ENCODE assay signal across 20 cellular contexts in genomic region chr2:18585526-18585925, GRCh38. TPM values are rescaled to one million over a fixed set of nuclear protein-coding genes. Genes with fewer than 3 reads are reported as not detected.
A peak's percentile ranks its signal among the peaks of the same experiment; 100 is the strongest.
DNase-seq lines count a peak whose midpoint lies in the region; ATAC-seq, FAIRE-seq and TF ChIP-seq lines count a peak whose summit lies in the region.
"Had no signal": no experiment of that assay in that cellular context is flagged by ENCODE, and none has a peak within 500 bp of the region (broad histone marks: within the 10 kb centered on the region; RNA-seq: fewer than 3 reads in every experiment).

No MANE protein-coding gene starts in this region.

- peaks cover 4% of the 10 kb centered on the region for H3K9me3 Mint-ChIP-seq in astrocyte (ENCODE audit: unreplicated experiment)
- H3K9me3 Mint-ChIP-seq in WTC11, result peaks cover 8% of the 10 kb centered on the region

- H3K4me1 Mint-ChIP-seq in astrocyte (ENCODE audit: low read depth, unreplicated experiment) (no peaks in the 10 kb centered on the region), WTC11 (no peaks in the 10 kb centered on the region)
- H3K4me1 Mint-ChIP-seq: IgD-negative memory B cell had no signal

- H2AFZ ChIP-seq in GM23248, result no peak overlapping the region
- H2AFZ ChIP-seq in astrocyte (ENCODE audit: low read depth, low read length), result no peak overlapping the region

- no peak overlapping the region for H3K27ac Mint-ChIP-seq in astrocyte (ENCODE audit: unreplicated experiment)
- H3K27ac Mint-ChIP-seq in WTC11, result no peak overlapping the region
- H3K27ac Mint-ChIP-seq: CD8-positive, alpha-beta T cell; IgD-negative memory B cell had no signal

- WGBS in GM23248 (ENCODE audit: low coverage in 1 of 2, low lambda C conversion rate in 2 of 2, missing lambda C conversion rate in 2 of 2), 2 experiments, result 50 to 54% methylated on average over 3 of the region's 3 CpGs

- H3K27me3 Mint-ChIP-seq in astrocyte (ENCODE audit: low read depth, unreplicated experiment) (no peaks in the 10 kb centered on the region), WTC11 (ENCODE audit: low read depth) (no peaks in the 10 kb centered on the region; the same call in 1 of the 2 replicates)
- H3K27me3 Mint-ChIP-seq: IgD-negative memory B cell had no signal

- H3K4me3 ChIP-seq in GM23248 (no peak overlapping the region), astrocyte (ENCODE audit: insufficient read depth, low read depth, low read length) (no peak overlapping the region)
- H3K4me3 ChIP-seq: SJSA1 had no signal

- H3K9ac ChIP-seq in GM23248 (no peak overlapping the region), astrocyte (ENCODE audit: low read length) (no peak overlapping the region)

- H4K20me1 ChIP-seq in GM23248 (ENCODE audit: insufficient read depth) (no peaks in the 10 kb centered on the region), astrocyte (ENCODE audit: insufficient read depth, low read length) (no peaks in the 10 kb centered on the region)

- POLR2A ChIA-PET in HEK293T (lab: Yijun Ruan, JAX) (no interaction called here), WTC11 (lab: Charles Lee) (no interaction called here)

- no peaks in the 10 kb centered on the region for H3K79me2 ChIP-seq in GM23248 (ENCODE audit: insufficient read depth)
- H3K79me2 ChIP-seq in astrocyte (ENCODE audit: insufficient read depth, low read length), result no peaks in the 10 kb centered on the region

- no peak for TF ChIP-seq CTCF in astrocyte (IDR thresholded peaks at IDR 0.05; ENCODE audit: insufficient read depth, low read depth, low read length)
- no peak for TF ChIP-seq CTCF in foreskin keratinocyte (conservative IDR thresholded peaks at IDR 0.05)
- TF ChIP-seq CTCF in WTC11 (IDR thresholded peaks at IDR 0.05), result no peak

- in situ Hi-C loops in GM23248 (cut with MboI), result no loop called here

- no peaks in the 10 kb centered on the region for H3K36me3 ChIP-seq in GM23248 (ENCODE audit: low read depth)
- no peaks in the 10 kb centered on the region for H3K36me3 ChIP-seq in astrocyte (ENCODE audit: insufficient read depth, low read length)
- H3K36me3 ChIP-seq: SJSA1 had no signal

- CTCF ChIA-PET in HEK293T (lab: Yijun Ruan, JAX), result no interaction called here
- CTCF ChIA-PET in WTC11 (lab: Charles Lee), result no interaction called here

- no peaks in the 10 kb centered on the region for H3F3A ChIP-seq in GM23248 (ENCODE audit: insufficient read depth)

- H3K9me2 ChIP-seq in GM23248 (ENCODE audit: insufficient read depth), result no peaks in the 10 kb centered on the region

- peaks cover 15% of the 10 kb centered on the region for H3K4me1 ChIP-seq in GM23248 (ENCODE audit: insufficient read depth)
- H3K4me1 ChIP-seq in astrocyte (ENCODE audit: insufficient read depth, low read length), result no peaks in the 10 kb centered on the region
- H3K4me1 ChIP-seq in foreskin keratinocyte, result peaks cover 25% of the 10 kb centered on the region
- H3K4me1 ChIP-seq: SJSA1 had no signal

- H3K27me3 ChIP-seq in GM23248 (replicated peaks; ENCODE audit: insufficient read depth), result no peaks in the 10 kb centered on the region
- H3K27me3 ChIP-seq in astrocyte (ENCODE audit: insufficient read depth, low read length), result no peaks in the 10 kb centered on the region
- no peaks in the 10 kb centered on the region for H3K27me3 ChIP-seq in foreskin keratinocyte
- H3K27me3 ChIP-seq: SJSA1 had no signal

- H3K4me2 ChIP-seq in GM23248 (ENCODE audit: unreplicated experiment) (no peak overlapping the region), astrocyte (ENCODE audit: low read length) (no peak overlapping the region)

- no peaks in the 10 kb centered on the region for H3K36me3 Mint-ChIP-seq in astrocyte (ENCODE audit: low read depth, unreplicated experiment)
- H3K36me3 Mint-ChIP-seq in WTC11, result no peaks in the 10 kb centered on the region

- H3K9me3 ChIP-seq in GM23248 (ENCODE audit: low read depth) (no peaks in the 10 kb centered on the region), astrocyte (ENCODE audit: insufficient read depth, low read depth, low read length) (no peaks in the 10 kb centered on the region)
- H3K9me3 ChIP-seq: SJSA1 had no signal

- no peak overlapping the region for H3K4me3 Mint-ChIP-seq in astrocyte (ENCODE audit: unreplicated experiment)
- no peak overlapping the region for H3K4me3 Mint-ChIP-seq in WTC11
- H3K4me3 Mint-ChIP-seq: CD8-positive, alpha-beta T cell; IgD-negative memory B cell had no signal

- ATAC-seq in foreskin keratinocyte, result peak; percentile 79
- no peak for ATAC-seq in WTC11
- ATAC-seq: CD8-positive, alpha-beta T cell had no signal

- H3K27ac ChIP-seq in GM23248 (no peak overlapping the region), astrocyte (ENCODE audit: low read depth, low read length) (no peak overlapping the region), foreskin keratinocyte (no peak overlapping the region)
- H3K27ac ChIP-seq: SJSA1 had no signal

- DNase-seq in AG08396 (ENCODE audit: low spot score), result peak; percentile 20
- DNase-seq in GM23248, result peak; percentile 35
- peak; percentile 6 for DNase-seq in astrocyte (ENCODE audit: low read depth)
- peak; percentile 32 to 74 for DNase-seq in foreskin keratinocyte
- no peak for DNase-seq in HEK293T (ENCODE audit: extremely low spot score)
- no peak for DNase-seq in WTC11 (ENCODE audit: low spot score)
- no peak for DNase-seq in activated gamma-delta T cell treated with Interleukin-2 at 50 U/mL for 16 hours
- no peak for DNase-seq in NCI-H2107 treated with DMSO at 0.1 percent for 48 hours (lab: John Stamatoyannopoulos, UW; ENCODE audit: unreplicated experiment)
- DNase-seq: CD8-positive, alpha-beta T cell; DND-41; NCI-H1436 treated with DMSO at 0.1 percent for 48 hours; NCI-H2081 treated with DMSO at 0.1 percent for 48 hours; NCI-H226; NCI-H526 treated with DMSO at 0.1 percent for 48 hours; RPMI8226 had no signal

- peak; percentile 65 for FAIRE-seq in astrocyte (lab: Jason Lieb, UNC)
- FAIRE-seq: H54 had no signal

TF ChIP-seq in HEK293T, 16 proteins besides CTCF, POLR2A, EP300 and RAD21:
- no peak for TF ChIP-seq SP1 (IDR thresholded peaks at IDR 0.05)
- TF ChIP-seq TARDBP (IDR thresholded peaks at IDR 0.05), result no peak
- TF ChIP-seq FOXM1 (IDR thresholded peaks at IDR 0.05; ENCODE audit: borderline replicate concordance), result no peak
- TF ChIP-seq BHLHE40 (IDR thresholded peaks at IDR 0.05; ENCODE audit: borderline replicate concordance), result no peak
- TF ChIP-seq L3MBTL2 (conservative IDR thresholded peaks at IDR 0.05), result no peak
- TF ChIP-seq FOXA1 (IDR thresholded peaks at IDR 0.05), result no peak
- TF ChIP-seq ARNT (IDR thresholded peaks at IDR 0.05), result no peak
- no peak for TF ChIP-seq LEF1 (IDR thresholded peaks at IDR 0.05; ENCODE audit: borderline replicate concordance)
- no peak for TF ChIP-seq HDGF (IDR thresholded peaks at IDR 0.05; ENCODE audit: borderline replicate concordance)
- no peak for TF ChIP-seq FOXK2 (IDR thresholded peaks at IDR 0.05)
- TF ChIP-seq NFRKB (IDR thresholded peaks at IDR 0.05), result no peak
- TF ChIP-seq, protein P1, sequence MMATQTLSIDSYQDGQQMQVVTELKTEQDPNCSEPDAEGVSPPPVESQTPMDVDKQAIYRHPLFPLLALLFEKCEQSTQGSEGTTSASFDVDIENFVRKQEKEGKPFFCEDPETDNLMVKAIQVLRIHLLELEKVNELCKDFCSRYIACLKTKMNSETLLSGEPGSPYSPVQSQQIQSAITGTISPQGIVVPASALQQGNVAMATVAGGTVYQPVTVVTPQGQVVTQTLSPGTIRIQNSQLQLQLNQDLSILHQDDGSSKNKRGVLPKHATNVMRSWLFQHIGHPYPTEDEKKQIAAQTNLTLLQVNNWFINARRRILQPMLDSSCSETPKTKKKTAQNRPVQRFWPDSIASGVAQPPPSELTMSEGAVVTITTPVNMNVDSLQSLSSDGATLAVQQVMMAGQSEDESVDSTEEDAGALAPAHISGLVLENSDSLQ (IDR thresholded peaks at IDR 0.05), result no peak
- no peak for TF ChIP-seq CTBP1 (IDR thresholded peaks at IDR 0.05; ENCODE audit: borderline replicate concordance)
TF ChIP-seq in HEK293T: peak in this region for 0.

TF ChIP-seq in WTC11, 78 proteins besides CTCF, POLR2A, EP300 and RAD21 (continues in another document):
- TF ChIP-seq TEAD4 (CRISPR knock-in tag; IDR thresholded peaks at IDR 0.05), result no peak
- TF ChIP-seq ZNF396 (CRISPR knock-in tag; IDR thresholded peaks at IDR 0.05; ENCODE audit: borderline replicate concordance), result no peak
- no peak for TF ChIP-seq ERG (CRISPR knock-in tag; IDR thresholded peaks at IDR 0.05)
- TF ChIP-seq CREB1 (CRISPR knock-in tag; IDR thresholded peaks at IDR 0.05), result no peak

RNA-seq across cellular contexts. Expression of gene NT5C1B, which starts 3.8 kb away (rescaled TPM):
- total RNA-seq in GM23248 (2014; rRNA removed; shearing (Covaris generic)), result not detected in 2 replicates
- 0.88 and 1.4 TPM in 2 replicates for polyA plus RNA-seq in GM23248 (2016; fragmentation: Nextera tagmentation; extraction: Ambion mirVana)
- not detected in 2 replicates for total RNA-seq in astrocyte
- total RNA-seq in foreskin keratinocyte, result not detected in 2 replicates
- not detected in 2 replicates for polyA plus RNA-seq in foreskin keratinocyte
- not detected in 3 replicates for total RNA-seq in WTC11 (2021)
- total RNA-seq: A172; CD8-positive, alpha-beta T cell; OCI-LY7; SJSA1 had no signal

RNA-seq across cellular contexts. Expression of gene RDH14, which starts 25.1 kb away (rescaled TPM):
- total RNA-seq in GM23248 (2014; rRNA removed; shearing (Covaris generic)), result 25.2 and 29.8 TPM in 2 replicates
- polyA plus RNA-seq in GM23248 (2016; fragmentation: Nextera tagmentation; extraction: Ambion mirVana), result 31.3 and 32.5 TPM in 2 replicates
- total RNA-seq in astrocyte, result 16.0 and 18.8 TPM in 2 replicates
- 29.1 and 32.8 TPM in 2 replicates for total RNA-seq in foreskin keratinocyte
- polyA plus RNA-seq in foreskin keratinocyte, result 21.2 and 26.3 TPM in 2 replicates
- total RNA-seq in WTC11 (2021), result 20.6 to 22.4 TPM (median 20.9 TPM) in 3 replicates

Comparison
In these comparisons a context has a peak if more than half of its experiments do, and no peak if none do; other contexts are left out.
1. DNase-seq: peak in AG08396 (single experiment), GM23248 (single experiment), astrocyte (single experiment) and foreskin keratinocyte (2 of 2); none in HEK293T (single experiment), WTC11 (single experiment), activated gamma-delta T cell treated with Interleukin-2 at 50 U/mL for 16 hours (single experiment) and NCI-H2107 treated with DMSO at 0.1 percent for 48 hours (single experiment).